In genomic region chr12:32906407-32907165, GRCh38 we compare ENCODE assay signal across 8 cellular contexts.
DNase-seq lines count a peak whose midpoint lies in the region; ATAC-seq and TF ChIP-seq lines count a peak whose summit lies in the region.

No MANE protein-coding gene starts in this region.

- ATAC-seq in GM19395 (IDR thresholded peaks at IDR 0.05; ENCODE audit: unreplicated experiment): peak; percentile 99
- ATAC-seq in HG03025 (IDR thresholded peaks at IDR 0.05; ENCODE audit: low FRiP score, unreplicated experiment): peak; percentile 97

- peak; percentile 51 for DNase-seq in GM13976 (ENCODE audit: low spot score)
- DNase-seq in NCI-H2196 treated with DMSO at 0.1 percent for 48 hours (lab: John Stamatoyannopoulos, UW; ENCODE audit: unreplicated experiment): peak; percentile 15
- DNase-seq in cerebellar nuclear complex (lab: John Stamatoyannopoulos, UW): no peak
- DNase-seq in COR-L47 (lab: John Stamatoyannopoulos, UW): no peak
- DNase-seq in NCI-H146 (lab: John Stamatoyannopoulos, UW): no peak
- DNase-seq in middle frontal gyrus (ENCODE audit: extremely low spot score, low spot score): no peak

- no peak for TF ChIP-seq CTCF in GM13976 (IDR thresholded peaks at IDR 0.05; ENCODE audit: borderline replicate concordance, control extremely low read depth, extremely low read depth, insufficient read depth, missing control alignments)

- in situ Hi-C loops in GM13976 (cut with MboI; ENCODE audit: low sequenced_read_pairs, unreplicated experiment): loop anchor here (25.0 kb wide), 1 partner anchor 144 kb away; the partner anchor contains the start of gene YARS2

Comparison
In these comparisons a context has a peak if more than half of its experiments do, and no peak if none do; other contexts are left out.
1. DNase-seq: peak in GM13976 (single experiment) and NCI-H2196 treated with DMSO at 0.1 percent for 48 hours (single experiment); none in cerebellar nuclear complex (0 of 2), COR-L47 (single experiment), NCI-H146 (single experiment) and middle frontal gyrus (single experiment).